In the genomic region with DNA sequence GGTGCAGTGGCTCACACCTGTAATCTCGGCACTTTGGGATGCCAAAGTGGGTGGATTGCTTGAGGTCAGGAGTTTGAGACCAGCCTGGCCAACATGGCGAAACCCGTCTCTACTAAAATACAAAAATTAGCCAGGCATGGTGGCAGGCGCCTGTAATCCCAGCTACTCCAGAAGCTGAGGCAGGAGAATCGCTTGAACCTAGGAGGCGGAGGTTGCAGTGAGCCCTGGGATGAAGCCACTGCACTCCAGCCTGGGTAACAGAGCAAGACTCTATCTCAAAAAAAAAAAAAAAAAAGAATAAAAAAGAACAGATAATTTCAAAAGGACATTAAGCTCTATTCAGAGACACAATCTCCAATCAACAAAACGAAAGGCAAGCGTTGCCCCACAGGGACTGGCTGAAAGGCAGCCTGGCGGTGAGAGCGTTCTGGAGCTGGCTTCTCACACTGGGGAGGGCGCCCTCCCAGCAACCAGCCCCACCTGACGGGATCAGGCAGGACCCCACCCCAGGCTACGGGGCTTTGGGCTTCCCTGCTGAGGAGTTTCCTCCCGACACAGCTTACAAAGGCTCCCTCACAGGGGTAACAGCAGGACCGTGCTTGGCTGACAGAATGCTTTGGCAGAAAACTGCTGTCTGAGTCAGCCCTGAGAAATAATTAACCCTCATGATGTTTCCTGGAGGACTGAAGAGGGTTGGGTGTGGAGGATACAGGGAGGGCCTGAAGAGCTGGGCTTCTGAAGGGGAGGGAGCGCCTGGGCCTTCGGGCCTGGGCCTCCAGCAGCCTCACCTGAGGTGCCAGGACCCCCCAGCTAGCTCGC, we compare ENCODE assay signal across 8 cellular contexts.
A peak's percentile ranks its signal among the peaks of the same experiment; 100 is the strongest.
DNase-seq lines count a peak whose midpoint lies in the region; TF ChIP-seq lines count a peak whose summit lies in the region.

No MANE protein-coding gene starts in this region.

- H3K36me3 Mint-ChIP-seq in activated naive CD4-positive, alpha-beta T cell treated with anti-CD3 and anti-CD28 coated beads, Interleukin-2, amount 10 ng/mL, durations not matched to agents 7 days and 5 days: no peaks in the 10 kb centered on the region

- H3K27ac Mint-ChIP-seq in activated naive CD4-positive, alpha-beta T cell treated with anti-CD3 and anti-CD28 coated beads, Interleukin-2, amount 10 ng/mL, durations not matched to agents 7 days and 5 days: no peak overlapping the region

- H3K27me3 Mint-ChIP-seq in activated naive CD4-positive, alpha-beta T cell treated with anti-CD3 and anti-CD28 coated beads, Interleukin-2, amount 10 ng/mL, durations not matched to agents 7 days and 5 days: peaks cover 5% of the 10 kb centered on the region

- no peaks in the 10 kb centered on the region for H3K4me1 Mint-ChIP-seq in activated naive CD4-positive, alpha-beta T cell treated with anti-CD3 and anti-CD28 coated beads, Interleukin-2, amount 10 ng/mL, durations not matched to agents 7 days and 5 days

- H3K27ac ChIP-seq in brain microvascular endothelial cell: peak overlapping the region; percentile 13

- H3K36me3 ChIP-seq in brain microvascular endothelial cell (replicated peaks): no peaks in the 10 kb centered on the region

- CTCF ChIA-PET in activated naive CD4-positive, alpha-beta T cell treated with anti-CD3 and anti-CD28 coated beads, Interleukin-2, amount 10 ng/mL, durations not matched to agents 7 days and 5 days (lab: Charles Lee): interaction anchor here (0.7 to 0.9 kb wide), 2 partner anchors 10 to 271 kb away, joined by 3 read pairs; no protein-coding TSS in a partner anchor

- H3K4me3 ChIP-seq in brain microvascular endothelial cell (ENCODE audit: low read depth, low read length): peak overlapping the region; percentile 54

- in situ Hi-C loops in brain microvascular endothelial cell (cut with HindIII; ENCODE audit: low pct_ligation_motif_present, low sequenced_read_pairs): no loop called here

- H3K27me3 ChIP-seq in brain microvascular endothelial cell (replicated peaks): no peaks in the 10 kb centered on the region

- peak; percentile 46 for TF ChIP-seq CTCF in brain microvascular endothelial cell (IDR thresholded peaks at IDR 0.05; ENCODE audit: low read depth, low read length, missing control alignments)

- DNase-seq in DMS153 treated with DMSO at 0.1 percent for 48 hours (lab: John Stamatoyannopoulos, UW; ENCODE audit: unreplicated experiment) (peak; percentile 83), NCI-H1694 (lab: John Stamatoyannopoulos, UW) (peak; percentile 96), brain microvascular endothelial cell (peak; percentile 70), islet precursor cell (peak; percentile 94), smooth muscle cell of the brain vasculature (ENCODE audit: low read depth, low spot score) (peak; percentile 91), 8988T (no peak)
- no peak for DNase-seq in activated naive CD4-positive, alpha-beta T cell treated with anti-CD3 and anti-CD28 coated beads, Interleukin-2, amount 10 ng/mL, durations not matched to agents 7 days and 5 days
- DNase-seq in NK-92 treated with Interleukin-12 subunit alpha and Interleukin-12 subunit beta, amount 100 ng/mL, for 24 hours (lab: John Stamatoyannopoulos, UW): no peak

- H3K4me3 Mint-ChIP-seq in activated naive CD4-positive, alpha-beta T cell treated with anti-CD3 and anti-CD28 coated beads, Interleukin-2, amount 10 ng/mL, durations not matched to agents 7 days and 5 days: no peak overlapping the region

- H3K9me3 Mint-ChIP-seq in activated naive CD4-positive, alpha-beta T cell treated with anti-CD3 and anti-CD28 coated beads, Interleukin-2, amount 10 ng/mL, durations not matched to agents 7 days and 5 days: no peaks in the 10 kb centered on the region

Comparison
In these comparisons a context has a peak if more than half of its experiments do, and no peak if none do; other contexts are left out.
1. DNase-seq: peak in DMS153 treated with DMSO at 0.1 percent for 48 hours (single experiment), NCI-H1694 (single experiment), brain microvascular endothelial cell (single experiment), islet precursor cell (single experiment) and smooth muscle cell of the brain vasculature (single experiment); none in 8988T (single experiment), activated naive CD4-positive, alpha-beta T cell treated with anti-CD3 and anti-CD28 coated beads, Interleukin-2, amount 10 ng/mL, durations not matched to agents 7 days and 5 days (single experiment) and NK-92 treated with Interleukin-12 subunit alpha and Interleukin-12 subunit beta, amount 100 ng/mL, for 24 hours (single experiment).